ENCODE assay signal across 14 cellular contexts in the genomic region with DNA sequence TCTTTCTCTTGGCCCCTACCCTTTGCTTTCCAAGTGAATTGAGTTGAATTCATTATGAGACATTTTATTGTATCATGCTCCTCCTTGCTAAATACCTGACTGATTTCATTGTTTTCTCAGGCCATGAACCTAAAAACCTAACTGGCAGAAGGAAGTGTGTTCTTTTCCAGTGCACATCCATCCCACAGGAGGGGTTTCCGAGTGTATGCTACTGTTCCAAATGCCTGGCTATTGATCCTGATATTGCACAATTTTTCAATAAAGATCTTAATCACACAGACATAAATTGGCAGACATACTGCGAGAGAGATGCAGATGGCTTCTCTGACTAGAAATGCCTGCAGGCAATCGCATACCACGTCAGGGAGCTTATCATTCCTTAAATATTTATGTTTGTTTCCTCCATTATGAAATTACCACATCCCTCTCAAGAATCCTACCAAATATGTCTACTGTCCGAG.
DNase-seq lines count a peak whose midpoint lies in the region; ATAC-seq and TF ChIP-seq lines count a peak whose summit lies in the region.
"Had no signal": no experiment of that assay in that cellular context is flagged by ENCODE, and none has a peak within 500 bp of the region (broad histone marks: within the 10 kb centered on the region; RNA-seq: fewer than 3 reads in every experiment).

No MANE protein-coding gene starts in this region.

- POLR2A ChIA-PET in Panc1 (lab: Charles Lee), result no interaction called here
- POLR2A ChIA-PET in activated CD8-positive, alpha-beta T cell treated with anti-CD3 and anti-CD28 coated beads for 36 hours (lab: Charles Lee), result interaction anchor here (1.2 kb wide), 1 partner anchor 19 kb away, joined by 3 read pairs; no protein-coding TSS in a partner anchor

- no peaks in the 10 kb centered on the region for H3K4me1 Mint-ChIP-seq in activated CD8-positive, alpha-beta T cell treated with anti-CD3 and anti-CD28 coated beads for 36 hours (ENCODE audit: low read depth)

- H3K4me3 Mint-ChIP-seq in activated CD8-positive, alpha-beta T cell treated with anti-CD3 and anti-CD28 coated beads for 36 hours, result no peak overlapping the region
- H3K4me3 Mint-ChIP-seq: activated CD4-positive, alpha-beta T cell treated with anti-CD3 and anti-CD28 coated beads, Interleukin-2, amount 10 ng/mL, durations not matched to agents 24 days and 14 days had no signal

- H3K27ac ChIP-seq in Panc1 (ENCODE audit: low read length), result peak overlapping the region; percentile 12; the same call in 1 of the 2 replicates
- no peak overlapping the region for H3K27ac ChIP-seq in prostate gland
- H3K27ac ChIP-seq: right atrium auricular region had no signal

- H3K9me3 Mint-ChIP-seq in activated CD8-positive, alpha-beta T cell treated with anti-CD3 and anti-CD28 coated beads for 36 hours, result peaks cover 4% of the 10 kb centered on the region

- CTCF ChIA-PET in Panc1 (lab: Charles Lee), result no interaction called here
- CTCF ChIA-PET in activated CD8-positive, alpha-beta T cell treated with anti-CD3 and anti-CD28 coated beads for 36 hours (lab: Charles Lee), result interaction anchor here (1.0 kb wide), 2 partner anchors 12 to 15 kb away, joined by 3 to 4 read pairs; no protein-coding TSS in a partner anchor

- WGBS in prostate gland, result 25% methylated on average over 5 of the region's 5 CpGs

- H3K36me3 ChIP-seq in Panc1 (ENCODE audit: control insufficient read depth, insufficient read depth, low read length) (no peaks in the 10 kb centered on the region), prostate gland (no peaks in the 10 kb centered on the region)
- H3K36me3 ChIP-seq: right atrium auricular region had no signal

- H3K36me3 Mint-ChIP-seq in activated CD8-positive, alpha-beta T cell treated with anti-CD3 and anti-CD28 coated beads for 36 hours (ENCODE audit: low read depth), result no peaks in the 10 kb centered on the region

- H3K27ac Mint-ChIP-seq in activated CD8-positive, alpha-beta T cell treated with anti-CD3 and anti-CD28 coated beads for 36 hours, result no peak overlapping the region
- H3K27ac Mint-ChIP-seq: activated CD4-positive, alpha-beta T cell treated with anti-CD3 and anti-CD28 coated beads, Interleukin-2, amount 10 ng/mL, durations not matched to agents 24 days and 14 days; activated T-helper 2 cell treated with anti-CD3 and anti-CD28 coated beads, Interferon-gamma antibody, Interleukin-2, Interleukin-4, amounts not matched to agents 10 μg/mL and 5 μg/mL and 100 μg/mL, durations not matched to agents 14 hours and 24 hours and 36 hours had no signal

- peaks cover 14% of the 10 kb centered on the region for H3K27me3 Mint-ChIP-seq in activated CD8-positive, alpha-beta T cell treated with anti-CD3 and anti-CD28 coated beads for 36 hours

- H3K9me3 ChIP-seq in Panc1 (ENCODE audit: control insufficient read depth, insufficient read depth, low read depth, low read length) (no peaks in the 10 kb centered on the region), prostate gland (no peaks in the 10 kb centered on the region)

- DNase-seq in ELR (ENCODE audit: low read depth), result peak; percentile 67
- no peak for DNase-seq in Panc1 (ENCODE audit: low read depth, low spot score)
- DNase-seq in choroid plexus epithelial cell (ENCODE audit: low read depth), result peak; percentile 51
- peak; percentile 54 for DNase-seq in prostate gland (ENCODE audit: low spot score)
- DNase-seq in activated CD8-positive, alpha-beta T cell treated with anti-CD3 and anti-CD28 coated beads for 36 hours, result no peak
- DNase-seq: activated CD4-positive, alpha-beta T cell treated with anti-CD3 and anti-CD28 coated beads, Interleukin-2, amount 10 ng/mL, durations not matched to agents 24 days and 14 days; central memory CD4-positive, alpha-beta T cell; NCI-H1436 treated with DMSO at 0.1 percent for 48 hours had no signal

- no peak for TF ChIP-seq POLR2A in prostate gland (IDR thresholded peaks at IDR 0.05)

- intact Hi-C loops in Panc1 (cut with micrococcal nuclease; ENCODE audit: unreplicated experiment), result no loop called here
- intact Hi-C loops in prostate gland (cut with DNase I), result no loop called here
- intact Hi-C loops in activated CD8-positive, alpha-beta T cell treated with anti-CD3 and anti-CD28 coated beads for 36 hours (cut with micrococcal nuclease), result no loop called here

- H3K4me1 ChIP-seq in Panc1 (ENCODE audit: control insufficient read depth, insufficient read depth, low read length), result peaks cover 11% of the 10 kb centered on the region
- H3K4me1 ChIP-seq in prostate gland (replicated peaks), result no peaks in the 10 kb centered on the region

- TF ChIP-seq CTCF in Panc1 (IDR thresholded peaks at IDR 0.05) (no peak), choroid plexus epithelial cell (conservative IDR thresholded peaks at IDR 0.05; ENCODE audit: low read depth, low read length) (no peak), prostate gland (IDR thresholded peaks at IDR 0.05) (no peak)
- no peak for TF ChIP-seq CTCF in activated CD8-positive, alpha-beta T cell treated with anti-CD3 and anti-CD28 coated beads for 36 hours (IDR thresholded peaks at IDR 0.05)

- H3K27me3 ChIP-seq in Panc1 (ENCODE audit: control insufficient read depth, insufficient read depth, low read length) (no peaks in the 10 kb centered on the region), prostate gland (replicated peaks; ENCODE audit: insufficient read depth) (no peaks in the 10 kb centered on the region)
- H3K27me3 ChIP-seq: right atrium auricular region had no signal

- peak; percentile 71 for ATAC-seq in Panc1
- ATAC-seq in GM18909 (IDR thresholded peaks at IDR 0.05; ENCODE audit: poor library complexity, unreplicated experiment), result no peak
- ATAC-seq in GM18520 (IDR thresholded peaks at IDR 0.05; ENCODE audit: unreplicated experiment), result no peak
- ATAC-seq in activated CD8-positive, alpha-beta T cell treated with anti-CD3 and anti-CD28 coated beads for 36 hours, result no peak
- ATAC-seq: esophagus mucosa had no signal

- H3K4me3 ChIP-seq in Panc1 (ENCODE audit: low read depth in 2 of 2, low read length in 2 of 2), result no peak overlapping the region
- H3K4me3 ChIP-seq in choroid plexus epithelial cell (ENCODE audit: low read depth, low read length), result no peak overlapping the region
- no peak overlapping the region for H3K4me3 ChIP-seq in prostate gland
- H3K4me3 ChIP-seq: GM12878, right atrium auricular region had no signal

- in situ Hi-C loops in Panc1 (cut with HindIII; ENCODE audit: low pct_unique_long_range_greater_than_20kb, low sequenced_read_pairs), result no loop called here

- no TSS peak for BruUV-seq in Panc1 (replicated peaks; lab: Mats Ljungman, UMichigan)

Comparison
In these comparisons a context has a peak if more than half of its experiments do, and no peak if none do; other contexts are left out.
1. DNase-seq: peak in ELR (single experiment), choroid plexus epithelial cell (single experiment) and prostate gland (single experiment); none in Panc1 (single experiment) and activated CD8-positive, alpha-beta T cell treated with anti-CD3 and anti-CD28 coated beads for 36 hours (single experiment).